In the genomic region with DNA sequence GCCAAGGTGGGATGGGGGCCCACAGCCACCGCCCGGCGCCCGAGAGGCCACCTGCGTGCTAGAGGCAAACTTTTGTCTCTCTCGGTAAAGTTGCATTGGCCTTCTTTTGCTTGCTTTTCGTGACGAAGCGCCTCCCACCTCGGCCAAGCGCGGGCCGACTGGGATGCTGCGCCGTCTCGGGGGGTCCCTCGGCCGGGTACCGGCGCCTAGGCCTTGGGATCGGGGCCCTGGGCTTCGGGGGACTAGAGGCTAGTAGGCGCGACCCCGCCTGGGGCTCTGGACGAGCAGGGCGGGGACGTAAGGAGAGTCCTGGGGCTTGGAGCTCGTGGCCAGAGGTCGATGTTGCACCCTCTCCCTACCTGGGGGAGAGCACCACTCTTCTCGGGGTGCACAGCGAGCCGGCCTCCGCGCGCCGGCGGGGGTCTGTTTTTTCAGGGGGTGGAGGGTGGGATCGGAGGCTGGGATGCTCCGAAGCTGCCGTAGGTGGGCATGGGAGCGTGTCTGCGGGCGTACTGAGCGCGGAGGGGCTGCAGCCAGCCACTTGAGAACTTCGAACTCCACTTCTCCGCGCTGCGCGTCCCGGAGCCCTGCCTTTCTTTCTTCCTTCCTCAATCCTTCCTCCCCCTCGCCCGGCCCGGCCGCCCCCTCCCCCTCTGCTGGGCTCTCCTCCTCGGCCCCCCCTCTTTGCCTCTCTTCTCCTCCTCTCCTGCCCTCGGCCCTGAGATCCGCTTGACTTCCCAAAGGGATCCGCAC, we compare ENCODE assay signal across 8 cellular contexts. TPM values are rescaled to one million over a fixed set of nuclear protein-coding genes. Genes with fewer than 3 reads are reported as not detected.
DNase-seq lines count a peak whose midpoint lies in the region; ATAC-seq and TF ChIP-seq lines count a peak whose summit lies in the region.

No MANE protein-coding gene starts in this region.

- H2AFZ ChIP-seq in fibroblast of lung (ENCODE audit: low read length): peak overlapping the region; percentile 7
- peak overlapping the region; percentile 92 for H2AFZ ChIP-seq in trophoblast cell (ENCODE audit: insufficient read depth, low read length, poor library complexity)

- H4K20me1 ChIP-seq in fibroblast of lung (ENCODE audit: control insufficient read depth, extremely low read depth, insufficient read depth, low read length): no peaks in the 10 kb centered on the region

- POLR2A ChIA-PET in RWPE1 (lab: Yijun Ruan, JAX; ENCODE audit: low non-redundant PET) (no interaction called here), GM10248 (lab: Yijun Ruan, JAX) (no interaction called here)

- H3K9me3 ChIP-seq in fibroblast of lung (ENCODE audit: control insufficient read depth, insufficient read depth, low read depth, low read length) (no peaks in the 10 kb centered on the region), trophoblast cell (ENCODE audit: insufficient read depth, low read depth, low read length) (no peaks in the 10 kb centered on the region)

- H3K79me2 ChIP-seq in fibroblast of lung (ENCODE audit: control insufficient read depth, insufficient read depth, low read length) (peaks cover 41% of the 10 kb centered on the region), trophoblast cell (ENCODE audit: control insufficient read depth, insufficient read depth, low read length, poor library complexity) (peaks cover 3% of the 10 kb centered on the region)

- H3K27me3 ChIP-seq in fibroblast of lung (ENCODE audit: control insufficient read depth, insufficient read depth, low read length): no peaks in the 10 kb centered on the region
- peaks cover 19% of the 10 kb centered on the region for H3K27me3 ChIP-seq in trophoblast cell (ENCODE audit: insufficient read depth, low read length)

- no peak for TF ChIP-seq CTCF in RWPE1 (conservative IDR thresholded peaks at IDR 0.05; ENCODE audit: low read depth)
- no peak for TF ChIP-seq CTCF in fibroblast of lung (conservative IDR thresholded peaks at IDR 0.05 in 1 of 2, IDR thresholded peaks at IDR 0.05 in 1 of 2; ENCODE audit: low read depth in 1 of 2, low read length in 2 of 2)
- TF ChIP-seq CTCF in GM10248 (IDR thresholded peaks at IDR 0.05; ENCODE audit: control extremely low read depth, extremely low read depth, low read depth, missing control alignments): no peak

- no peak overlapping the region for H2AK5ac ChIP-seq in trophoblast cell (ENCODE audit: low read length)

- H3K4me2 ChIP-seq in fibroblast of lung (ENCODE audit: extremely low read depth, insufficient read depth, low read length) (peak overlapping the region; percentile 73), trophoblast cell (ENCODE audit: low read length) (peak overlapping the region; percentile 95)

- H4K8ac ChIP-seq in trophoblast cell (ENCODE audit: low read depth, low read length): peak overlapping the region; percentile 50

- H3K4me1 ChIP-seq in fibroblast of lung (ENCODE audit: control insufficient read depth, extremely low read depth, insufficient read depth, low read length) (peaks cover 10% of the 10 kb centered on the region), trophoblast cell (ENCODE audit: control insufficient read depth in 1 of 2, insufficient read depth in 2 of 2, low read length in 2 of 2) (peaks cover 10 to 28% of the 10 kb centered on the region in 2 experiments)

- H3K9ac ChIP-seq in fibroblast of lung (ENCODE audit: insufficient read depth, low read length): peak overlapping the region; percentile 84
- H3K9ac ChIP-seq in trophoblast cell (ENCODE audit: low read length): peak overlapping the region; percentile 88

- H2BK12ac ChIP-seq in trophoblast cell (ENCODE audit: low read length): peak overlapping the region; percentile 5

- no peak overlapping the region for H3K4ac ChIP-seq in trophoblast cell (ENCODE audit: low read depth, low read length)

- peak overlapping the region; percentile 36 for H2BK5ac ChIP-seq in trophoblast cell (ENCODE audit: low read depth, low read length, poor library complexity)

- peak overlapping the region; percentile 51 to 87 (median 74) for H3K4me3 ChIP-seq in fibroblast of lung (replicated peaks in 1 of 4; ENCODE audit: control extremely low read depth in 1 of 4, insufficient read depth in 1 of 4, low read depth in 3 of 4, low read length in 4 of 4)
- peak overlapping the region; percentile 78 for H3K4me3 ChIP-seq in trophoblast cell (ENCODE audit: low read depth, low read length)

- peaks cover 7% of the 10 kb centered on the region for H3K79me1 ChIP-seq in trophoblast cell (ENCODE audit: low read length)

- peak overlapping the region; percentile 45 for H4K91ac ChIP-seq in trophoblast cell (ENCODE audit: low read depth, low read length)

- peak overlapping the region; percentile 8 for H3K14ac ChIP-seq in trophoblast cell (ENCODE audit: low read length)

- H3K27ac ChIP-seq in RWPE1: peak overlapping the region; percentile 83
- peak overlapping the region; percentile 89 for H3K27ac ChIP-seq in fibroblast of lung (ENCODE audit: insufficient read depth, low read length)
- peak overlapping the region; percentile 17 for H3K27ac ChIP-seq in trophoblast cell (ENCODE audit: low read depth, low read length)

- no CpG with 5 or more reads among the region's 60 CpGs for WGBS in trophoblast cell (ENCODE audit: extremely low coverage, insufficient coverage, insufficient read length)

- CTCF ChIA-PET in RWPE1 (lab: Yijun Ruan, JAX): interaction anchor here (0.6 to 1.5 kb wide), 15 partner anchors 11 to 457 kb away, joined by 3 to 8 read pairs (median 4); no protein-coding TSS in a partner anchor
- CTCF ChIA-PET in GM10248 (lab: Yijun Ruan, JAX): interaction anchor here (1.2 kb wide), 1 partner anchor 11 kb away, joined by 3 read pairs; no protein-coding TSS in a partner anchor

- peak overlapping the region; percentile 70 for H4K12ac ChIP-seq in trophoblast cell (ENCODE audit: low read depth, low read length)

- peak overlapping the region; percentile 86 for H3K18ac ChIP-seq in trophoblast cell (ENCODE audit: low read length)

- peak; percentile 33 for DNase-seq in DMS53 treated with DMSO at 0.1 percent for 48 hours (lab: John Stamatoyannopoulos, UW; ENCODE audit: unreplicated experiment)
- peak; percentile 34 for DNase-seq in RWPE1 (ENCODE audit: low spot score)
- peak in 1 of 2 donors; percentile 23 for DNase-seq in fibroblast of lung (ENCODE audit: low read depth in 2 of 2)
- DNase-seq in trophoblast cell: peak in 1 of 2 donors; percentile 15
- DNase-seq in NCI-H1436 treated with DMSO at 0.1 percent for 48 hours (lab: John Stamatoyannopoulos, UW): no peak
- DNase-seq in GM10248 (ENCODE audit: extremely low spot score): no peak

- ATAC-seq in HG02678 (IDR thresholded peaks at IDR 0.05; ENCODE audit: unreplicated experiment) (no peak), HG02798 (IDR thresholded peaks at IDR 0.05; ENCODE audit: poor library complexity, unreplicated experiment) (no peak)

- H2BK120ac ChIP-seq in trophoblast cell (ENCODE audit: insufficient read depth, low read length, poor library complexity): peak overlapping the region; percentile 21

- H3K36me3 ChIP-seq in fibroblast of lung (ENCODE audit: control insufficient read depth, insufficient read depth, low read length) (no peaks in the 10 kb centered on the region), trophoblast cell (ENCODE audit: control insufficient read depth in 1 of 2, insufficient read depth in 2 of 2, low read length in 2 of 2) (no peaks in the 10 kb centered on the region)

- H3K23ac ChIP-seq in trophoblast cell (ENCODE audit: low read length): no peak overlapping the region

RNA-seq across cellular contexts. Expression of a gene that starts 0.7 kb away (rescaled TPM):
- total RNA-seq in fibroblast of lung: 3.3 TPM in 2 replicates
- polyA plus RNA-seq in fibroblast of lung: 2.8 and 3.8 TPM in 2 replicates
- 6.3 and 7.8 TPM in 2 replicates for polyA plus RNA-seq in fibroblast of lung (2012)
- 12.4 and 15.0 TPM in 2 replicates for polyA minus RNA-seq in fibroblast of lung (ENCODE audit: low replicate concordance)
- 2.7 and 3.4 TPM in 2 replicates for polyA plus RNA-seq in trophoblast cell (2013)

Comparison
In these comparisons a context has a peak if more than half of its experiments do, and no peak if none do; other contexts are left out.
1. DNase-seq: peak in DMS53 treated with DMSO at 0.1 percent for 48 hours (single experiment) and RWPE1 (single experiment); none in NCI-H1436 treated with DMSO at 0.1 percent for 48 hours (single experiment) and GM10248 (single experiment).
2. H3K27ac ChIP-seq: peak in every context shown above with its lines; median percentile 89 in fibroblast of lung; 83 in RWPE1; 17 in trophoblast cell.